In the genomic region with DNA sequence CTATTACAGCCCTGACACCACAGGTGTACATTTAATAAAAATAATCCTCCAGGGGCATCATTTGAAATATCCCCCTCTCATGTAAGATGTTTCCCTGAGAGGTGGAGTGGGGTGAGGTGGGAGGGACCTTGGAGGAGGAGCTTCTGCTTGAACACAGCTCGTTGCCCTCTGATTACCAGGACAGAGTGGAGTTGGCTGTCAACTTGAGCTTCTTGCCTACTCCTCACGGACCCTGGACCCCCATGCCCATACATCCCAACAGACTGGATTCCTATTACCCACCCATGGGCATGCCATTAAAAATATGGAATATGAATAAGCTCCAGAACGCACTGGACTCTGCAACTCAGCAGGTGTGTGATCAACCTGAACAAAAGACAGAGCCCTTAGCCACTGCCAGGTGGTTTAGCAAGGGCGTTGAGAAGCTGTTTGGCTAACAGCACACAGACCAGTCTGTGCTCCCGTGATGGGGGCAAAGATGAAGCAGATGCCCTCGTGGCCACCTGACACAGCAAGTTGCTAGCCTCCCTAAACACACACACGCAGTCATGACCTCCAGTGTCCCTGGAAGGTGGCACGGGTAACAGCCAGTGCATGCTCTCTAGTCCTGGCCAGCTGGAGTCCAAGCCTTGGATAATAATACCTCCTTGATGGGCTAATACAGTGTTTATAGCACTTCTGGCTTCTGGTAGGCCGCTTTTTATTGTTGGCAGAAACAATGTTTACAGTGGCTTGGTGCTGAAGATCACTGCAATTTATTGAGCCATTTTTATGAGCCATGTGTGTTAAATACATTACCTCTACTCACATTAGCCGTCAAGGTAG, we compare ENCODE assay signal across 10 cellular contexts.
A peak's percentile ranks its signal among the peaks of the same experiment; 100 is the strongest.
DNase-seq lines count a peak whose midpoint lies in the region; ATAC-seq and TF ChIP-seq lines count a peak whose summit lies in the region.
"Had no signal": no experiment of that assay in that cellular context is flagged by ENCODE, and none has a peak within 500 bp of the region (broad histone marks: within the 10 kb centered on the region; RNA-seq: fewer than 3 reads in every experiment).

No MANE protein-coding gene starts in this region.

- 75% methylated on average over 8 of the region's 10 CpGs for WGBS in esophagus muscularis mucosa

- no peak for TF ChIP-seq POLR2A in esophagus muscularis mucosa (IDR thresholded peaks at IDR 0.05; ENCODE audit: low read depth)

- POLR2A ChIA-PET in activated CD4-positive, alpha-beta memory T cell treated with anti-CD3 and anti-CD28 coated beads for 36 hours (lab: Charles Lee): interaction anchor here (1.0 to 3.3 kb wide), 4 partner anchors 11 to 369 kb away, joined by 3 to 19 read pairs (median 6); no protein-coding TSS in a partner anchor
- POLR2A ChIA-PET in activated CD4-positive, alpha-beta memory T cell treated with anti-CD3 and anti-CD28 coated beads, Interleukin-2, amount 10 ng/mL, durations not matched to agents 7 days and 5 days (lab: Charles Lee): interaction anchor here (0.8 to 7.8 kb wide), 3 partner anchors 11 to 39 kb away, joined by 4 to 89 read pairs (median 14); no protein-coding TSS in a partner anchor

- peak; percentile 46 for ATAC-seq in stimulated activated naive CD8-positive, alpha-beta T cell treated with anti-CD3 and anti-CD28 coated beads, Interleukin-15, amount 100 ng/mL, for 72 hours
- no peak for ATAC-seq in HG02642 (IDR thresholded peaks at IDR 0.05; ENCODE audit: poor library complexity, unreplicated experiment)

- no peak overlapping the region for H3K4me3 Mint-ChIP-seq in activated CD4-positive, alpha-beta memory T cell treated with anti-CD3 and anti-CD28 coated beads for 36 hours
- no peak overlapping the region for H3K4me3 Mint-ChIP-seq in activated CD4-positive, alpha-beta memory T cell treated with anti-CD3 and anti-CD28 coated beads, Interleukin-2, amount 10 ng/mL, durations not matched to agents 7 days and 5 days
- peak overlapping the region; percentile 34 to 58 for H3K4me3 Mint-ChIP-seq in stimulated activated naive CD8-positive, alpha-beta T cell treated with anti-CD3 and anti-CD28 coated beads, Interleukin-15, amount 100 ng/mL, for 72 hours

- H3K36me3 ChIP-seq in esophagus muscularis mucosa: no peaks in the 10 kb centered on the region

- H3K36me3 Mint-ChIP-seq in activated CD4-positive, alpha-beta memory T cell treated with anti-CD3 and anti-CD28 coated beads for 36 hours: peaks cover 19% of the 10 kb centered on the region
- H3K36me3 Mint-ChIP-seq in activated CD4-positive, alpha-beta memory T cell treated with anti-CD3 and anti-CD28 coated beads, Interleukin-2, amount 10 ng/mL, durations not matched to agents 7 days and 5 days (ENCODE audit: low read depth): peaks cover 12% of the 10 kb centered on the region

- no peaks in the 10 kb centered on the region for H3K27me3 ChIP-seq in esophagus muscularis mucosa

- H3K9me3 ChIP-seq in esophagus muscularis mucosa: no peaks in the 10 kb centered on the region

- no peaks in the 10 kb centered on the region for H3K27me3 Mint-ChIP-seq in activated CD4-positive, alpha-beta memory T cell treated with anti-CD3 and anti-CD28 coated beads for 36 hours
- no peaks in the 10 kb centered on the region for H3K27me3 Mint-ChIP-seq in activated CD4-positive, alpha-beta memory T cell treated with anti-CD3 and anti-CD28 coated beads, Interleukin-2, amount 10 ng/mL, durations not matched to agents 7 days and 5 days
- no peaks in the 10 kb centered on the region for H3K27me3 Mint-ChIP-seq in stimulated activated naive CD8-positive, alpha-beta T cell treated with anti-CD3 and anti-CD28 coated beads, Interleukin-15, amount 100 ng/mL, for 72 hours
- H3K27me3 Mint-ChIP-seq: progenitor cell of endocrine pancreas had no signal

- CTCF ChIA-PET in activated CD4-positive, alpha-beta memory T cell treated with anti-CD3 and anti-CD28 coated beads for 36 hours (lab: Charles Lee): interaction anchor here (0.6 to 2.5 kb wide), 3 partner anchors 101 to 128 kb away, joined by 3 to 8 read pairs (median 3); no protein-coding TSS in a partner anchor
- CTCF ChIA-PET in activated CD4-positive, alpha-beta memory T cell treated with anti-CD3 and anti-CD28 coated beads, Interleukin-2, amount 10 ng/mL, durations not matched to agents 7 days and 5 days (lab: Charles Lee): interaction anchor here (0.6 to 1.4 kb wide), 6 partner anchors 8 to 201 kb away, joined by 3 to 4 read pairs (median 3); no protein-coding TSS in a partner anchor

- peak overlapping the region; percentile 83 for H3K27ac Mint-ChIP-seq in activated CD4-positive, alpha-beta memory T cell treated with anti-CD3 and anti-CD28 coated beads for 36 hours
- H3K27ac Mint-ChIP-seq in activated CD4-positive, alpha-beta memory T cell treated with anti-CD3 and anti-CD28 coated beads, Interleukin-2, amount 10 ng/mL, durations not matched to agents 7 days and 5 days: no peak overlapping the region
- H3K27ac Mint-ChIP-seq in stimulated activated naive CD8-positive, alpha-beta T cell treated with anti-CD3 and anti-CD28 coated beads, Interleukin-15, amount 100 ng/mL, for 72 hours: peak overlapping the region in 1 of 2 donors; percentile 95
- H3K27ac Mint-ChIP-seq: progenitor cell of endocrine pancreas had no signal

- no peak for TF ChIP-seq CTCF in esophagus muscularis mucosa (IDR thresholded peaks at IDR 0.05)

- H3K4me3 ChIP-seq in esophagus muscularis mucosa: no peak overlapping the region

- no peak for TF ChIP-seq EP300 in esophagus muscularis mucosa (IDR thresholded peaks at IDR 0.05)

- peaks cover 44 to 72% (median 69%) of the 10 kb centered on the region in 4 donors for H3K4me1 ChIP-seq in esophagus muscularis mucosa

- DNase-seq in activated CD4-positive, alpha-beta memory T cell treated with anti-CD3 and anti-CD28 coated beads for 36 hours: peak; percentile 7
- DNase-seq in activated CD4-positive, alpha-beta memory T cell treated with anti-CD3 and anti-CD28 coated beads, Interleukin-2, amount 10 ng/mL, durations not matched to agents 7 days and 5 days: no peak
- DNase-seq in NCI-H2196 (lab: John Stamatoyannopoulos, UW; ENCODE audit: unreplicated experiment): peak; percentile 60
- DNase-seq in esophagus muscularis mucosa (ENCODE audit: extremely low spot score): no peak
- DNase-seq in stimulated activated naive CD8-positive, alpha-beta T cell treated with anti-CD3 and anti-CD28 coated beads, Interleukin-15, amount 100 ng/mL, for 72 hours: peak in 1 of 2 donors; percentile 57
- no peak for DNase-seq in stimulated activated CD4-positive, alpha-beta T cell treated with anti-CD3 and anti-CD28 coated beads, Interleukin-4, amount 100 ng/mL, for 24 hours
- DNase-seq in SW 1271 (lab: John Stamatoyannopoulos, UW): no peak
- DNase-seq: NK-92 treated with Interleukin-12 subunit alpha and Interleukin-12 subunit beta, amount 100 ng/mL, for 24 hours had no signal

- H3K4me1 Mint-ChIP-seq in activated CD4-positive, alpha-beta memory T cell treated with anti-CD3 and anti-CD28 coated beads for 36 hours (ENCODE audit: low read depth): peaks cover 85% of the 10 kb centered on the region
- peaks cover 89% of the 10 kb centered on the region for H3K4me1 Mint-ChIP-seq in activated CD4-positive, alpha-beta memory T cell treated with anti-CD3 and anti-CD28 coated beads, Interleukin-2, amount 10 ng/mL, durations not matched to agents 7 days and 5 days
- peaks cover 100% of the 10 kb centered on the region for H3K4me1 Mint-ChIP-seq in stimulated activated naive CD8-positive, alpha-beta T cell treated with anti-CD3 and anti-CD28 coated beads, Interleukin-15, amount 100 ng/mL, for 72 hours

- no peaks in the 10 kb centered on the region for H3K9me3 Mint-ChIP-seq in activated CD4-positive, alpha-beta memory T cell treated with anti-CD3 and anti-CD28 coated beads for 36 hours
- H3K9me3 Mint-ChIP-seq in activated CD4-positive, alpha-beta memory T cell treated with anti-CD3 and anti-CD28 coated beads, Interleukin-2, amount 10 ng/mL, durations not matched to agents 7 days and 5 days: no peaks in the 10 kb centered on the region
- no peaks in the 10 kb centered on the region for H3K9me3 Mint-ChIP-seq in stimulated activated naive CD8-positive, alpha-beta T cell treated with anti-CD3 and anti-CD28 coated beads, Interleukin-15, amount 100 ng/mL, for 72 hours

- intact Hi-C loops in activated CD4-positive, alpha-beta memory T cell treated with anti-CD3 and anti-CD28 coated beads for 36 hours (cut with micrococcal nuclease): loop anchor here (10.0 kb wide), 1 partner anchor 569 kb away; no protein-coding TSS in a partner anchor
- intact Hi-C loops in esophagus muscularis mucosa (cut with DNase I): no loop called here

- peak overlapping the region; percentile 35 to 95 (median 94) for H3K27ac ChIP-seq in esophagus muscularis mucosa (replicated peaks in 1 of 4)

Comparison
In these comparisons a context has a peak if more than half of its experiments do, and no peak if none do; other contexts are left out.
1. DNase-seq: peak in activated CD4-positive, alpha-beta memory T cell treated with anti-CD3 and anti-CD28 coated beads for 36 hours (single experiment) and NCI-H2196 (single experiment); none in activated CD4-positive, alpha-beta memory T cell treated with anti-CD3 and anti-CD28 coated beads, Interleukin-2, amount 10 ng/mL, durations not matched to agents 7 days and 5 days (single experiment), esophagus muscularis mucosa (single experiment), stimulated activated CD4-positive, alpha-beta T cell treated with anti-CD3 and anti-CD28 coated beads, Interleukin-4, amount 100 ng/mL, for 24 hours (single experiment) and SW 1271 (0 of 2).
2. H3K4me3 Mint-ChIP-seq: peak in stimulated activated naive CD8-positive, alpha-beta T cell treated with anti-CD3 and anti-CD28 coated beads, Interleukin-15, amount 100 ng/mL, for 72 hours (2 of 2); none in activated CD4-positive, alpha-beta memory T cell treated with anti-CD3 and anti-CD28 coated beads for 36 hours (single experiment) and activated CD4-positive, alpha-beta memory T cell treated with anti-CD3 and anti-CD28 coated beads, Interleukin-2, amount 10 ng/mL, durations not matched to agents 7 days and 5 days (single experiment).